Comparison of ENCODE assay signal across 27 cellular contexts in genomic region chr7:302054-302992, GRCh38. TPM values are rescaled to one million over a fixed set of nuclear protein-coding genes. Genes with fewer than 3 reads are reported as not detected.
DNase-seq lines count a peak whose midpoint lies in the region; TF ChIP-seq lines count a peak whose summit lies in the region.
"Had no signal": no experiment of that assay in that cellular context is flagged by ENCODE, and none has a peak within 500 bp of the region (broad histone marks: within the 10 kb centered on the region; RNA-seq: fewer than 3 reads in every experiment).

No MANE protein-coding gene starts in this region.

- DNase-seq in cardiac septum (ENCODE audit: low spot score) (peak; percentile 59), left ventricle myocardium inferior (no peak), endodermal cell (peak; percentile 25), sigmoid colon (peak; percentile 40), NCI-H2227 (lab: John Stamatoyannopoulos, UW; ENCODE audit: unreplicated experiment) (no peak), GM13976 (ENCODE audit: low spot score) (no peak), foreskin fibroblast (no peak)
- DNase-seq: CD4-positive, alpha-beta T cell; DMS53; HCEC 1CT; MM.1S; NCI-H2029; NCI-H446 treated with DMSO at 0.1 percent for 48 hours; NCI-H526; NCI-H82; PC-9; Right ventricle myocardium superior had no signal

- H3K4me1 ChIP-seq in left ventricle myocardium inferior (no peaks in the 10 kb centered on the region), endodermal cell (ENCODE audit: control insufficient read depth, insufficient read depth, low read length) (no peaks in the 10 kb centered on the region), sigmoid colon (no peaks in the 10 kb centered on the region)
- H3K4me1 ChIP-seq: SJSA1 had no signal

- H3K4me3 Mint-ChIP-seq in endodermal cell = no peak overlapping the region
- H3K4me3 Mint-ChIP-seq: CD4-positive, alpha-beta T cell; GM23338; IgD-negative memory B cell had no signal

- H3K36me3 ChIP-seq in left ventricle myocardium inferior (no peaks in the 10 kb centered on the region), endodermal cell (ENCODE audit: control insufficient read depth, insufficient read depth, low read length) (no peaks in the 10 kb centered on the region), sigmoid colon (no peaks in the 10 kb centered on the region)
- H3K36me3 ChIP-seq: BLaER1, SJSA1 had no signal

- intact Hi-C loops in cardiac septum (cut with DNase I) (no loop called here), left ventricle myocardium inferior (cut with micrococcal nuclease) (no loop called here), sigmoid colon (cut with DNase I) (no loop called here)

- no peaks in the 10 kb centered on the region for H3K27me3 Mint-ChIP-seq in endodermal cell (ENCODE audit: insufficient read depth)

- 91 to 92% methylated on average over 3 to 18 of the region's 18 CpGs for WGBS in endodermal cell (ENCODE audit: insufficient coverage in 1 of 2, insufficient read length in 1 of 2), 2 experiments
- WGBS in sigmoid colon, 2 donors = 89 to 95% methylated on average over 18 of the region's 18 CpGs

- H3K27ac ChIP-seq in left ventricle myocardium inferior (replicated peaks) (no peak overlapping the region), endodermal cell (ENCODE audit: low read depth, low read length) (no peak overlapping the region), sigmoid colon (no peak overlapping the region)
- H3K27ac ChIP-seq: BLaER1, HL-60, KMS-11, PC-9, SJSA1 had no signal

- no peak for TF ChIP-seq POLR2A in sigmoid colon (IDR thresholded peaks at IDR 0.05)

- no peaks in the 10 kb centered on the region for H3K4me1 Mint-ChIP-seq in endodermal cell
- H3K4me1 Mint-ChIP-seq: GM23338 had no signal

- no peak overlapping the region for H3K27ac Mint-ChIP-seq in endodermal cell
- H3K27ac Mint-ChIP-seq: CD4-positive, alpha-beta T cell; GM23338; IgD-negative memory B cell had no signal

- no peaks in the 10 kb centered on the region for H3K36me3 Mint-ChIP-seq in endodermal cell (ENCODE audit: low read depth)
- H3K36me3 Mint-ChIP-seq: IgD-negative memory B cell had no signal

- no peak overlapping the region for H3K9ac ChIP-seq in endodermal cell (ENCODE audit: extremely low read depth, low read length, poor library complexity, severe bottlenecking)
- H3K9ac ChIP-seq: BLaER1, KMS-11 had no signal

- peaks cover 4% of the 10 kb centered on the region for H3K9me3 Mint-ChIP-seq in endodermal cell
- H3K9me3 Mint-ChIP-seq: CD4-positive, alpha-beta T cell had no signal

- peaks cover 26% of the 10 kb centered on the region for H3K27me3 ChIP-seq in left ventricle myocardium inferior (ENCODE audit: low read depth)
- H3K27me3 ChIP-seq in endodermal cell (ENCODE audit: control insufficient read depth, insufficient read depth, low read length, poor library complexity, severe bottlenecking) = no peaks in the 10 kb centered on the region
- H3K27me3 ChIP-seq in sigmoid colon = peaks cover 0 to 4% (median 3%) of the 10 kb centered on the region in 3 donors
- H3K27me3 ChIP-seq: BLaER1, SJSA1 had no signal

- TF ChIP-seq CTCF in left ventricle myocardium inferior (IDR thresholded peaks at IDR 0.05; ENCODE audit: borderline replicate concordance) (no peak), endodermal cell (conservative IDR thresholded peaks at IDR 0.05) (no peak), sigmoid colon (IDR thresholded peaks at IDR 0.05) (no peak), GM13976 (IDR thresholded peaks at IDR 0.05; ENCODE audit: borderline replicate concordance, control extremely low read depth, extremely low read depth, insufficient read depth, missing control alignments) (no peak), foreskin fibroblast (IDR thresholded peaks at IDR 0.05; ENCODE audit: low read depth, low read length) (no peak)

- H3K4me3 ChIP-seq in left ventricle myocardium inferior (no peak overlapping the region), endodermal cell (ENCODE audit: low read length) (no peak overlapping the region), sigmoid colon (no peak overlapping the region), foreskin fibroblast (ENCODE audit: low read depth in 1 of 2, low read length in 2 of 2) (no peak overlapping the region)
- H3K4me3 ChIP-seq: BLaER1, GM23338, PC-9, SJSA1 had no signal

- H3K9me3 ChIP-seq in left ventricle myocardium inferior (replicated peaks) (peaks cover 2% of the 10 kb centered on the region), endodermal cell (ENCODE audit: control insufficient read depth, low read length) (no peaks in the 10 kb centered on the region), sigmoid colon (no peaks in the 10 kb centered on the region)
- H3K9me3 ChIP-seq: SJSA1 had no signal

- in situ Hi-C loops in GM13976 (cut with MboI; ENCODE audit: low sequenced_read_pairs, unreplicated experiment) = no loop called here

- TF ChIP-seq EP300 in sigmoid colon (IDR thresholded peaks at IDR 0.05) = no peak

RNA-seq across cellular contexts. Expression of gene FOXL3, which starts 12.4 kb away (rescaled TPM):
- total RNA-seq in cardiac septum (not detected), left ventricle myocardium inferior (not detected), endodermal cell (not detected), sigmoid colon (not detected)
- not detected for polyA plus RNA-seq in endodermal cell (2013, experiment 1 of 2)
- polyA plus RNA-seq in endodermal cell (2013, experiment 2 of 2) = not detected
- not detected for polyA plus RNA-seq in sigmoid colon
- total RNA-seq: A172; CD4-positive, alpha-beta T cell; Daoy; G401; GM23338; PC-9; Right ventricle myocardium superior; RPMI7951; SJSA1 had no signal
- polyA plus RNA-seq: GM23338, IgD-negative memory B cell had no signal

Comparison
In these comparisons a context has a peak if more than half of its experiments do, and no peak if none do; other contexts are left out.
1. DNase-seq: peak in cardiac septum (single experiment), endodermal cell (single experiment) and sigmoid colon (single experiment); none in left ventricle myocardium inferior (single experiment), NCI-H2227 (single experiment), GM13976 (single experiment) and foreskin fibroblast (0 of 2).